ENCODE assay signal across 8 cellular contexts in the genomic region with DNA sequence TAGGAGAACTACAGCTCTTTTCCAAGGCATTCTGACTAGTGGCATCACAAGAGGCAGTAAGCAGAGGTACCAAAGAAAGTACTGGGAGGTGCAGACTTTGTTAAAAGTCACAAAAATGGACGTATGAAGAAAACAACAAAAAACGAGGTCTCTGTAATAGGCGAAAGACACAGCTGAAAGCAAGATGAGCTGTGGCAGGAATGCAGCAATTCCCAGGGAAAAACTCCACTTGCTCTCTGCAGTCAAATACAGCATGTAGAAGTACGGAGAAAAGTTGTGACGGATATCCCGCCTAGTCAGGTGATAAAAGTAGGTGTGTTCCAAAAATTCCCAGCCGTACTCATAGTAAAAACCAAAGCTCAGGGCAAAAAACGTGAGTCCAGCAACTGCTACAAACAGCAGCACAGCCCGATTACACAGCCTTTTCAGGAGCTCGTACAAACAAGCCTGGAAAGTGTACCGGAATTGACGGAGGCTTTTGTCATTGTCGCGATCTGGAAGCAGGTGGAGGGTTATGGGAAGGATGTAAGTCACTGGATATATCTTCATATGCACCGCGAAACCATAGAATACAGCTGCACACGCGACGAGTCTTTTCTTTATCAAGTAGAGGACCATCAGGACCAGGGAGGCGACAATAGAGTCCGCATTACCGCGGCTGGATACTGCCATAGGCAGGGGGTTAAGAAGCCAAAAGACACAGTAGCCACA. TPM values are rescaled to one million over a fixed set of nuclear protein-coding genes. Genes with fewer than 3 reads are reported as not detected.
DNase-seq lines count a peak whose midpoint lies in the region; ATAC-seq lines count a peak whose summit lies in the region.

No MANE protein-coding gene starts in this region.

- ATAC-seq in HG03460 (IDR thresholded peaks at IDR 0.05; ENCODE audit: unreplicated experiment) (peak; percentile 17), right cardiac atrium (peak; percentile 2 to 52)
- peak; percentile 17 for ATAC-seq in activated T-helper 17 cell treated with anti-CD3 and anti-CD28 coated beads, Interleukin-2, amount 50 U/mL, for 72 hours (replicated peaks)

- DNase-seq in stimulated activated CD4-positive, alpha-beta T cell treated with anti-CD3 and anti-CD28 coated beads, Interleukin-15, amount 100 ng/mL, for 24 hours = peak; percentile 10
- DNase-seq in stimulated activated CD4-positive, alpha-beta T cell treated with anti-CD3 and anti-CD28 coated beads, Interleukin-4, amount 100 ng/mL, for 1 hour = no peak
- DNase-seq in right cardiac atrium = no peak
- no peak for DNase-seq in skeletal muscle cell (ENCODE audit: low read depth)
- DNase-seq in activated effector memory CD4-positive, alpha-beta T cell treated with anti-CD3 and anti-CD28 coated beads, Interleukin-2, amount 50 U/mL, for 16 hours = no peak
- no peak for DNase-seq in NCI-H82 treated with DMSO at 0.1 percent for 48 hours (lab: John Stamatoyannopoulos, UW; ENCODE audit: unreplicated experiment)

- no peaks in the 10 kb centered on the region for H3K9me3 ChIP-seq in right cardiac atrium (ENCODE audit: control insufficient read depth, low read length)

- no peaks in the 10 kb centered on the region for H3K9me3 Mint-ChIP-seq in activated T-helper 17 cell treated with anti-CD3 and anti-CD28 coated beads, Interleukin-2, amount 50 U/mL, for 72 hours

- H3K4me3 ChIP-seq in right cardiac atrium (ENCODE audit: low read length) = peak overlapping the region; percentile 84
- peak overlapping the region; percentile 82 for H3K4me3 ChIP-seq in skeletal muscle cell (ENCODE audit: low read depth, low read length)

- H3K27ac ChIP-seq in right cardiac atrium (ENCODE audit: low read length) = peak overlapping the region; percentile 8

- intact Hi-C loops in right cardiac atrium (cut with DNase I) = no loop called here

- H3K27ac Mint-ChIP-seq in activated T-helper 17 cell treated with anti-CD3 and anti-CD28 coated beads, Interleukin-2, amount 50 U/mL, for 72 hours = peak overlapping the region; percentile 83

- WGBS in right cardiac atrium = 10% methylated on average over 23 of the region's 23 CpGs

- H3K4me3 Mint-ChIP-seq in activated T-helper 17 cell treated with anti-CD3 and anti-CD28 coated beads, Interleukin-2, amount 50 U/mL, for 72 hours = peak overlapping the region; percentile 89

- no peaks in the 10 kb centered on the region for H3K27me3 Mint-ChIP-seq in activated T-helper 17 cell treated with anti-CD3 and anti-CD28 coated beads, Interleukin-2, amount 50 U/mL, for 72 hours

- H3K36me3 Mint-ChIP-seq in activated T-helper 17 cell treated with anti-CD3 and anti-CD28 coated beads, Interleukin-2, amount 50 U/mL, for 72 hours (ENCODE audit: low read depth) = peaks cover 5% of the 10 kb centered on the region

- H3K27me3 ChIP-seq in right cardiac atrium (ENCODE audit: control insufficient read depth, insufficient read depth) = no peaks in the 10 kb centered on the region

- H3K4me1 ChIP-seq in right cardiac atrium (ENCODE audit: control insufficient read depth, insufficient read depth, low read length) = peaks cover 8% of the 10 kb centered on the region

- peaks cover 22% of the 10 kb centered on the region for H3K4me1 Mint-ChIP-seq in activated T-helper 17 cell treated with anti-CD3 and anti-CD28 coated beads, Interleukin-2, amount 50 U/mL, for 72 hours

RNA-seq across cellular contexts. Expression of a gene that starts 1.0 kb away (rescaled TPM):
- 1 to 10 TPM; 3.5 to 4.2 TPM for total RNA-seq in activated T-helper 17 cell treated with anti-CD3 and anti-CD28 coated beads, Interleukin-2, amount 50 U/mL, for 72 hours
- total RNA-seq in right cardiac atrium = 1 to 10 TPM; 4.0 to 4.6 (median 4.3) TPM
- 2.7 TPM for polyA plus RNA-seq in right cardiac atrium

RNA-seq across cellular contexts. Expression of a gene that starts 39.1 kb away (rescaled TPM):
- not detected for total RNA-seq in activated T-helper 17 cell treated with anti-CD3 and anti-CD28 coated beads, Interleukin-2, amount 50 U/mL, for 72 hours
- total RNA-seq in right cardiac atrium = under 1 TPM; 0.11 to 0.31 (median 0.20) TPM
- polyA plus RNA-seq in right cardiac atrium = 0.14 TPM

RNA-seq across cellular contexts. Expression of a gene that starts 50.5 kb away (rescaled TPM):
- total RNA-seq in activated T-helper 17 cell treated with anti-CD3 and anti-CD28 coated beads, Interleukin-2, amount 50 U/mL, for 72 hours = under 1 TPM in 1 of 2 donors, not detected in 1; 0.13 TPM
- total RNA-seq in right cardiac atrium = not detected
- not detected for polyA plus RNA-seq in right cardiac atrium
